17 cellular contexts compared by ENCODE assay signal in genomic region chr11:85930879-85931366, GRCh38.
DNase-seq lines count a peak whose midpoint lies in the region; ATAC-seq and TF ChIP-seq lines count a peak whose summit lies in the region.
"Had no signal": no experiment of that assay in that cellular context is flagged by ENCODE, and none has a peak within 500 bp of the region (broad histone marks: within the 10 kb centered on the region; RNA-seq: fewer than 3 reads in every experiment).

No MANE protein-coding gene starts in this region.

- H3K36me3 Mint-ChIP-seq in Caco-2 (ENCODE audit: insufficient read depth, unreplicated experiment): no peaks in the 10 kb centered on the region

- no peaks in the 10 kb centered on the region for H3K79me2 ChIP-seq in mesendoderm (ENCODE audit: control insufficient read depth, insufficient read depth, low read length)
- no peaks in the 10 kb centered on the region for H3K79me2 ChIP-seq in smooth muscle cell (ENCODE audit: low read depth)

- BruUV-seq in Caco-2 (replicated peaks; lab: Mats Ljungman, UMichigan): no TSS peak

- H3K9me3 ChIP-seq in Caco-2 (no peaks in the 10 kb centered on the region; the same call in 1 of the 2 replicates), smooth muscle cell (replicated peaks; ENCODE audit: low read depth) (peaks cover 4% of the 10 kb centered on the region)

- H3K4me1 Mint-ChIP-seq in Caco-2 (ENCODE audit: low read depth, unreplicated experiment): peaks cover 29% of the 10 kb centered on the region

- H3K4me3 ChIP-seq in Caco-2 (ENCODE audit: low read depth, low read length) (no peak overlapping the region), mesendoderm (ENCODE audit: low read length) (no peak overlapping the region), smooth muscle cell (no peak overlapping the region)
- H3K4me3 ChIP-seq: A549 had no signal

- H2BK15ac ChIP-seq in mesendoderm (replicated peaks; ENCODE audit: low read depth): no peak overlapping the region

- no peak overlapping the region for H3K4ac ChIP-seq in mesendoderm (ENCODE audit: low read depth, low read length)

- H3K18ac ChIP-seq in mesendoderm (ENCODE audit: low read length): no peak overlapping the region

- H4K5ac ChIP-seq in mesendoderm (ENCODE audit: low read length): no peak overlapping the region

- no peak overlapping the region for H3K4me2 ChIP-seq in mesendoderm (ENCODE audit: low read length)
- H3K4me2 ChIP-seq in smooth muscle cell: no peak overlapping the region
- H3K4me2 ChIP-seq: A549 had no signal

- TF ChIP-seq CTCF in Caco-2 (IDR thresholded peaks at IDR 0.05; ENCODE audit: insufficient read depth in 1 of 2, low read depth in 1 of 2, low read length in 1 of 2, severe bottlenecking in 1 of 2, unreplicated experiment in 1 of 2): no peak
- TF ChIP-seq CTCF in smooth muscle cell (IDR thresholded peaks at IDR 0.05; ENCODE audit: borderline replicate concordance, insufficient read depth, poor library complexity, severe bottlenecking): no peak

- WGBS in mesendoderm (ENCODE audit: extremely low coverage, insufficient coverage, low lambda C conversion rate): no CpG with 5 or more reads among the region's 11 CpGs
- 90% methylated on average over 11 of the region's 11 CpGs for WGBS in smooth muscle cell (ENCODE audit: low lambda C conversion rate)

- no peak overlapping the region for H3K9ac ChIP-seq in mesendoderm (ENCODE audit: low read length)
- no peak overlapping the region for H3K9ac ChIP-seq in smooth muscle cell (ENCODE audit: low read depth)

- H2AK5ac ChIP-seq in mesendoderm (ENCODE audit: low read length): no peak overlapping the region

- no peak overlapping the region for H2BK5ac ChIP-seq in mesendoderm (ENCODE audit: low read length)

- H3K4me3 Mint-ChIP-seq in Caco-2 (ENCODE audit: unreplicated experiment): no peak overlapping the region
- H3K4me3 Mint-ChIP-seq: HFFc6 had no signal

- POLR2A ChIA-PET in Caco-2 (lab: Charles Lee): no interaction called here

- H2BK120ac ChIP-seq in mesendoderm (ENCODE audit: low read depth, low read length): no peak overlapping the region

- no peaks in the 10 kb centered on the region for H3F3A ChIP-seq in smooth muscle cell (ENCODE audit: low read depth)

- H3K4me1 ChIP-seq in Caco-2 (peaks cover 31% of the 10 kb centered on the region), mesendoderm (ENCODE audit: control insufficient read depth, low read depth, low read length) (no peaks in the 10 kb centered on the region), smooth muscle cell (ENCODE audit: low read depth) (no peaks in the 10 kb centered on the region)
- H3K4me1 ChIP-seq: A549 had no signal

- no peaks in the 10 kb centered on the region for H3K27me3 Mint-ChIP-seq in Caco-2 (ENCODE audit: insufficient read depth, unreplicated experiment)

- no peak overlapping the region for H4K8ac ChIP-seq in mesendoderm (ENCODE audit: low read depth, low read length)

- peaks cover 19% of the 10 kb centered on the region for H3K9me3 Mint-ChIP-seq in Caco-2 (ENCODE audit: unreplicated experiment)

- no peaks in the 10 kb centered on the region for H3K79me1 ChIP-seq in mesendoderm (ENCODE audit: low read length)

- CTCF ChIA-PET in Caco-2 (lab: Charles Lee): interaction anchor here (1.5 kb wide), 1 partner anchor 76 kb away, joined by 10 read pairs; the partner anchor contains the start of gene CCDC83

- peak overlapping the region; percentile 46 for H3K27ac Mint-ChIP-seq in Caco-2 (ENCODE audit: unreplicated experiment)
- H3K27ac Mint-ChIP-seq: HFFc6 had no signal

- no peaks in the 10 kb centered on the region for H3K27me3 ChIP-seq in Caco-2 (replicated peaks; ENCODE audit: control insufficient read depth, insufficient read depth, low read length)
- H3K27me3 ChIP-seq in mesendoderm (ENCODE audit: insufficient read depth, low read length, poor library complexity): no peaks in the 10 kb centered on the region
- H3K27me3 ChIP-seq in smooth muscle cell (ENCODE audit: low read depth): no peaks in the 10 kb centered on the region

- no peak overlapping the region for H3K56ac ChIP-seq in mesendoderm (ENCODE audit: low read length)

- no peak for ATAC-seq in GM21717 (IDR thresholded peaks at IDR 0.05; ENCODE audit: unreplicated experiment)
- ATAC-seq: A549 had no signal

- no peaks in the 10 kb centered on the region for H4K20me1 ChIP-seq in smooth muscle cell (ENCODE audit: low read depth)

- H3K27ac ChIP-seq in mesendoderm (ENCODE audit: low read depth, low read length) (no peak overlapping the region), smooth muscle cell (ENCODE audit: low read depth) (no peak overlapping the region)
- H3K27ac ChIP-seq: A549, C4-2B had no signal

- H3K23ac ChIP-seq in mesendoderm (ENCODE audit: low read length): no peak overlapping the region

- intact Hi-C loops in Caco-2 (cut with micrococcal nuclease; ENCODE audit: unreplicated experiment): loop anchor here (2.0 kb wide), 2 partner anchors 66 to 76 kb away; partner anchors contain the start of gene CCDC83

- no peaks in the 10 kb centered on the region for H3K36me3 ChIP-seq in Caco-2 (ENCODE audit: control insufficient read depth, insufficient read depth, low read length)
- no peaks in the 10 kb centered on the region for H3K36me3 ChIP-seq in mesendoderm (ENCODE audit: control insufficient read depth, insufficient read depth, low read length)
- no peaks in the 10 kb centered on the region for H3K36me3 ChIP-seq in smooth muscle cell (ENCODE audit: low read depth)

- H2AFZ ChIP-seq in smooth muscle cell (ENCODE audit: low read depth): no peak overlapping the region

- DNase-seq in Caco-2 (peak; percentile 74 to 87), NCI-H1092 treated with DMSO at 0.1 percent for 48 hours (lab: John Stamatoyannopoulos, UW) (peak; percentile 51), NCI-H748 treated with DMSO at 0.1 percent for 48 hours (lab: John Stamatoyannopoulos, UW) (peak; percentile 72), left kidney (ENCODE audit: low read depth, low spot score) (peak; percentile 26), mesendoderm (no peak), T-helper 9 cell (no peak), smooth muscle cell (lab: John Stamatoyannopoulos, UW; ENCODE audit: unreplicated experiment) (no peak)
- DNase-seq: Calu3, HFFc6, Karpas-422, NCI-H1694, NCI-H526 treated with DMSO at 0.1 percent for 48 hours, SIG-M5, T-helper 2 cell had no signal

Comparison
In these comparisons a context has a peak if more than half of its experiments do, and no peak if none do; other contexts are left out.
1. DNase-seq: peak in Caco-2 (2 of 2), NCI-H1092 treated with DMSO at 0.1 percent for 48 hours (single experiment), NCI-H748 treated with DMSO at 0.1 percent for 48 hours (single experiment) and left kidney (single experiment); none in mesendoderm (single experiment), T-helper 9 cell (single experiment) and smooth muscle cell (single experiment).